8 cellular contexts compared by ENCODE assay signal in the genomic region with DNA sequence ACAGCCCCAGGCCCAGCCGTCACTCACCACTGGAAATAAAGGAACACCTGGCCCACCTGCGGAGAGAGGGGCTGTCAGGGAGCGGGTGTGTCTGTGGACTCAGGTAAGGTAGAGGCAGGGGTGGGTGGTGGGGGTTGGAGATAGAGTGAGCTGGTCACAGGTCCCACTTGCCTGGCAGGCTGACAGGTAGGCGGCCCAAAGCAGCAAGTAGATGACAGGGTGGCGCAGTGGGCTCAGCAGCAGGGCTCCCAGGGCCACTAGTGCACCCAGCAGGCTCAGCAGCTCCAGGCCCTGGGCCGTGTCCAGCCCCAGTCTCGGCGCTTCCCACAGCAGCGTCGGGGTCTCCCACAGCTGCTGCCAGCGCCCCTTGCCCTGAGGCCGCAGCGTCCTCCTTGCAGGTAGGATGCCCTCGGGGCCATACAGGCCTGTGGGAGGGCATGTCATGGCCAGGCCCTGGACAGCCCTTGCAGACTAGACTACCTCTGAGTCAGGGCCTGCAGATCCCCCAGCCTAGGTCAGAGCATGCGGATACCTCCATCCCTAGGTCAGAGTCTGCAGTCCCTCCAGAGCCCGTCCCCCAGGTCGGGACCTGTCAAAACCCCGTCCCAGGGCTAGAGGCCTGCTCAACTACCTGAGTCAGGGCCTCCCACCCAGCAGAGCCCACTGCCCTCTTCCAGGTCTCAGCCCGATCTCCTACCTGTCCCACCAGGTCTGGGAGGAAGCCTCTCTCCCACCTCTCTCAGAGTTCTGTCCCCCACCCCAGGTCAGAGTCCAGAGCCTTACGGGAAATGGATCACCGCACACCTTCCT. TPM values are rescaled to one million over a fixed set of nuclear protein-coding genes. Genes with fewer than 3 reads are reported as not detected.
A peak's percentile ranks its signal among the peaks of the same experiment; 100 is the strongest.
DNase-seq lines count a peak whose midpoint lies in the region; ATAC-seq and TF ChIP-seq lines count a peak whose summit lies in the region.

No MANE protein-coding gene starts in this region.

- H3K4me3 ChIP-seq in NB4 (ENCODE audit: low read depth, low read length) (peak overlapping the region; percentile 90), cardiac fibroblast (replicated peaks in 1 of 2; ENCODE audit: low read depth in 2 of 2, low read length in 2 of 2) (peak overlapping the region; percentile 96 to 99), lower lobe of right lung (peak overlapping the region; percentile 87)

- peaks cover 43% of the 10 kb centered on the region for H3K36me3 ChIP-seq in lower lobe of right lung

- TF ChIP-seq POLR2A in NB4 (IDR thresholded peaks at IDR 0.05; ENCODE audit: extremely low read depth, insufficient read length) = no peak

- TF ChIP-seq CTCF in NB4 (IDR thresholded peaks at IDR 0.05; ENCODE audit: low read depth, low read length) (no peak), cardiac fibroblast (IDR thresholded peaks at IDR 0.05; ENCODE audit: low read depth, low read length) (no peak), lower lobe of right lung (IDR thresholded peaks at IDR 0.05) (no peak)

- H3K9me3 ChIP-seq in lower lobe of right lung = no peaks in the 10 kb centered on the region

- ATAC-seq in lower lobe of right lung = peak; percentile 1 to 6
- no peak for ATAC-seq in GM18870 (IDR thresholded peaks at IDR 0.05; ENCODE audit: unreplicated experiment)

- H3K4me1 ChIP-seq in lower lobe of right lung = peaks cover 31% of the 10 kb centered on the region

- no peaks in the 10 kb centered on the region for H3K27me3 ChIP-seq in lower lobe of right lung (ENCODE audit: low read depth)

- DNase-seq in NCI-H345 (lab: John Stamatoyannopoulos, UW) (peak; percentile 87), NCI-H345 treated with DMSO at 0.1 percent for 48 hours (lab: John Stamatoyannopoulos, UW; ENCODE audit: unreplicated experiment) (no peak), NB4 (ENCODE audit: low read depth) (peak; percentile 33), cardiac fibroblast (ENCODE audit: low read depth in 2 of 2) (no peak), lower lobe of right lung (peak; percentile 61), ureter (ENCODE audit: low spot score) (peak; percentile 60), HCEC 1CT (no peak)

- intact Hi-C loops in lower lobe of right lung (cut with DNase I) = no loop called here

- H3K27ac ChIP-seq in lower lobe of right lung = peak overlapping the region; percentile 90

RNA-seq across cellular contexts. Expression of a gene that starts 0.7 kb away (rescaled TPM):
- total RNA-seq in lower lobe of right lung (58.8 TPM), ureter (63.6 TPM)

RNA-seq across cellular contexts. Expression of a gene that starts 1.2 kb away (rescaled TPM):
- total RNA-seq in lower lobe of right lung (46.1 TPM), ureter (37.7 TPM)

RNA-seq across cellular contexts. Expression of a gene that starts 18.6 kb away (rescaled TPM):
- total RNA-seq in lower lobe of right lung (4.9 TPM), ureter (not detected)

RNA-seq across cellular contexts. Expression of a gene that starts 20.2 kb away (rescaled TPM):
- total RNA-seq in lower lobe of right lung = not detected
- total RNA-seq in ureter = not detected

RNA-seq across cellular contexts. Expression of a gene that starts 23.0 kb away (rescaled TPM):
- total RNA-seq in lower lobe of right lung (151 TPM), ureter (37.9 TPM)

Comparison
In these comparisons a context has a peak if more than half of its experiments do, and no peak if none do; other contexts are left out.
1. DNase-seq: peak in NCI-H345 (single experiment), NB4 (single experiment), lower lobe of right lung (single experiment) and ureter (single experiment); none in NCI-H345 treated with DMSO at 0.1 percent for 48 hours (single experiment), cardiac fibroblast (0 of 2) and HCEC 1CT (single experiment).
2. Peak in every context shown above with its lines, with median percentiles within 50 percentile points of each other: H3K4me3 ChIP-seq.